Comparison of ENCODE assay signal across 1 cellular context in the genomic region with DNA sequence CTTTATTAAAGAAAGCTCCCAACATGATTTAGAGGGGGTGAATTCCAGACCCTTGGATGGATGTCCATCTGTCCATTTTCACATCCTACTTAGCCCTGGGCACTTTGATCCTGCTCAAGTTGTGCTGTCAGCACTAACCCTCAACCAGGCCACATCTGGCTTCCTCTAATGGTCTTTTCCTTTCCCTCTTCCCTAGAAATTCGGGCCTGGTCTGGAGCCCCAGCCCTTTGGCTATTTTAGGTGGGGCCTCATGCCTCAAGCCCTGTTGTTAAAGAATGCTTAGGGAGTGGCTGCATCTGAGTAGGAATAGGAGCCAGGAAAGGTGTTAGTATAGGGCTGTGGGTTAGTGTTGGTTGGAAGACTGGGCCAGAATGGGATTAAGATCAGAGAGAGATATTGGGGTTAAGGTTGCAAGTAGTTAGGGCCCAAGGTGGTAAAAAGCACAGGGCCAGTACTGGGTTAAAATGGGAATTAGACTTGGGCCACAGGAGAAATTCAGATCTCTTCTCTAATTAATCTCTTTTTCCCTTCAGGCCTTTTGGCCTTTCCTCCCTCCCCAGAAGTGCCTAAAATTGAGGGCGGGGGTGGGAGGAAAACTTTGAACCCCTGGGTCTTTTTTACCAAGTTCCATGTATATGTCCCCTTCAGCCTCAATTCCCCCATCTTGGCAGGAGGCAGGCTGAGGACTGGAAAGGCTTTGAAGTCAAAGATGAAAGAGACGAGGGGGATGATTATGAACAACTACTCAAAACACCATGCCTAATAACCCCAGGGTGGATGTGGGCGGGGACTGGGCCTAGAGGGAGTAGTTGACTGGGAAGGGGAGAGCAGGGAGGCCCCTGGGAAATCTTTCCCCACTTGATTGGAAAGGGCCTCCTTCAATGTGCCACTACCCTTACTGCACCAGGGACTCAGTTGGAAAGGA.
TF ChIP-seq lines count a peak whose summit lies in the region.

No MANE protein-coding gene starts in this region.

TF ChIP-seq in GM23338, 12 proteins besides CTCF, POLR2A, EP300 and RAD21:
- TF ChIP-seq CREB1 (CRISPR knock-in tag; IDR thresholded peaks at IDR 0.05; ENCODE audit: low read depth) (no peak), POLR2AphosphoS5 (IDR thresholded peaks at IDR 0.05; ENCODE audit: low read depth) (no peak), NANOG (IDR thresholded peaks at IDR 0.05; ENCODE audit: borderline replicate concordance) (no peak), EZH2 (IDR thresholded peaks at IDR 0.05; ENCODE audit: low read depth, unreplicated experiment) (no peak)
- TF ChIP-seq, protein P1, sequence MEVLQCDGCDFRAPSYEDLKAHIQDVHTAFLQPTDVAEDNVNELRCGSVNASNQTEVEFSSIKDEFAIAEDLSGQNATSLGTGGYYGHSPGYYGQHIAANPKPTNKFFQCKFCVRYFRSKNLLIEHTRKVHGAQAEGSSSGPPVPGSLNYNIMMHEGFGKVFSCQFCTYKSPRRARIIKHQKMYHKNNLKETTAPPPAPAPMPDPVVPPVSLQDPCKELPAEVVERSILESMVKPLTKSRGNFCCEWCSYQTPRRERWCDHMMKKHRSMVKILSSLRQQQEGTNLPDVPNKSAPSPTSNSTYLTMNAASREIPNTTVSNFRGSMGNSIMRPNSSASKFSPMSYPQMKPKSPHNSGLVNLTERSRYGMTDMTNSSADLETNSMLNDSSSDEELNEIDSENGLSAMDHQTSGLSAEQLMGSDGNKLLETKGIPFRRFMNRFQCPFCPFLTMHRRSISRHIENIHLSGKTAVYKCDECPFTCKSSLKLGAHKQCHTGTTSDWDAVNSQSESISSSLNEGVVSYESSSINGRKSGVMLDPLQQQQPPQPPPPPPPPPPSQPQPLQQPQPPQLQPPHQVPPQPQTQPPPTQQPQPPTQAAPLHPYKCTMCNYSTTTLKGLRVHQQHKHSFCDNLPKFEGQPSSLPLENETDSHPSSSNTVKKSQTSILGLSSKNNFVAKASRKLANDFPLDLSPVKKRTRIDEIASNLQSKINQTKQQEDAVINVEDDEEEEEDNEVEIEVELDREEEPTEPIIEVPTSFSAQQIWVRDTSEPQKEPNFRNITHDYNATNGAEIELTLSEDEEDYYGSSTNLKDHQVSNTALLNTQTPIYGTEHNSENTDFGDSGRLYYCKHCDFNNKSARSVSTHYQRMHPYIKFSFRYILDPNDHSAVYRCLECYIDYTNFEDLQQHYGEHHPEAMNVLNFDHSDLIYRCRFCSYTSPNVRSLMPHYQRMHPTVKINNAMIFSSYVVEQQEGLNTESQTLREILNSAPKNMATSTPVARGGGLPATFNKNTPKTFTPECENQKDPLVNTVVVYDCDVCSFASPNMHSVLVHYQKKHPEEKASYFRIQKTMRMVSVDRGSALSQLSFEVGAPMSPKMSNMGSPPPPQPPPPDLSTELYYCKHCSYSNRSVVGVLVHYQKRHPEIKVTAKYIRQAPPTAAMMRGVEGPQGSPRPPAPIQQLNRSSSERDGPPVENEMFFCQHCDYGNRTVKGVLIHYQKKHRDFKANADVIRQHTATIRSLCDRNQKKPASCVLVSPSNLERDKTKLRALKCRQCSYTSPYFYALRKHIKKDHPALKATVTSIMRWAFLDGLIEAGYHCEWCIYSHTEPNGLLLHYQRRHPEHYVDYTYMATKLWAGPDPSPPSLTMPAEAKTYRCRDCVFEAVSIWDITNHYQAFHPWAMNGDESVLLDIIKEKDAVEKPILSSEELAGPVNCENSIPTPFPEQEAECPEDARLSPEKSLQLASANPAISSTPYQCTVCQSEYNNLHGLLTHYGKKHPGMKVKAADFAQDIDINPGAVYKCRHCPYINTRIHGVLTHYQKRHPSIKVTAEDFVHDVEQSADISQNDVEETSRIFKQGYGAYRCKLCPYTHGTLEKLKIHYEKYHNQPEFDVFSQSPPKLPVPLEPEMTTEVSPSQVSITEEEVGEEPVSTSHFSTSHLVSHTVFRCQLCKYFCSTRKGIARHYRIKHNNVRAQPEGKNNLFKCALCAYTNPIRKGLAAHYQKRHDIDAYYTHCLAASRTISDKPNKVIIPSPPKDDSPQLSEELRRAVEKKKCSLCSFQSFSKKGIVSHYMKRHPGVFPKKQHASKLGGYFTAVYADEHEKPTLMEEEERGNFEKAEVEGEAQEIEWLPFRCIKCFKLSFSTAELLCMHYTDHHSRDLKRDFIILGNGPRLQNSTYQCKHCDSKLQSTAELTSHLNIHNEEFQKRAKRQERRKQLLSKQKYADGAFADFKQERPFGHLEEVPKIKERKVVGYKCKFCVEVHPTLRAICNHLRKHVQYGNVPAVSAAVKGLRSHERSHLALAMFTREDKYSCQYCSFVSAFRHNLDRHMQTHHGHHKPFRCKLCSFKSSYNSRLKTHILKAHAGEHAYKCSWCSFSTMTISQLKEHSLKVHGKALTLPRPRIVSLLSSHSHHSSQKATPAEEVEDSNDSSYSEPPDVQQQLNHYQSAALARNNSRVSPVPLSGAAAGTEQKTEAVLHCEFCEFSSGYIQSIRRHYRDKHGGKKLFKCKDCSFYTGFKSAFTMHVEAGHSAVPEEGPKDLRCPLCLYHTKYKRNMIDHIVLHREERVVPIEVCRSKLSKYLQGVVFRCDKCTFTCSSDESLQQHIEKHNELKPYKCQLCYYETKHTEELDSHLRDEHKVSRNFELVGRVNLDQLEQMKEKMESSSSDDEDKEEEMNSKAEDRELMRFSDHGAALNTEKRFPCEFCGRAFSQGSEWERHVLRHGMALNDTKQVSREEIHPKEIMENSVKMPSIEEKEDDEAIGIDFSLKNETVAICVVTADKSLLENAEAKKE (CRISPR knock-in tag; IDR thresholded peaks at IDR 0.05): no peak
